In the genomic region with DNA sequence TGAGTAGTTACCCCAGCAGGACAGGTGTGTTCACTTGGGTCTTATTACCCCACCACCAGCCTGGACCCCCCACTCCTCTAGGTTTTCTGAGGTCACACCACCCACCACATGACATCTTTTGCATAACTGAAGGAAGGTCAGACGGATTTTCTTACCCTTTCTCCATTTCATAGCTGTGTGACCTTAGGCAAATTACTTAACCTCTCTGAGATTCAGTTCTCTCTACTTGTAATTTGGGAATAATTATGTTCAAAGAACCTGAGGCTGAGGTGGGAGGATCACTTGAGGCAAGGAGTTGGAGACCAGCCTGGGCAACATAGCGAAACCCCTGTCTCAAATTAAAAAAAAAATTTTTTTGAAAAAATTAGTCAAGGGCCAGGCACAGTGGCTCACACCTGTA, we compare ENCODE assay signal across 8 cellular contexts. TPM values are rescaled to one million over a fixed set of nuclear protein-coding genes. Genes with fewer than 3 reads are reported as not detected.
DNase-seq lines count a peak whose midpoint lies in the region; ATAC-seq, FAIRE-seq and TF ChIP-seq lines count a peak whose summit lies in the region.
"Not testable (repeated sequence)": the region's sequence is repeated elsewhere in the genome, so short reads cannot be mapped to it uniquely, and the experiment has no call there.

No MANE protein-coding gene starts in this region.

- CTCF ChIA-PET in CD4-positive, alpha-beta T cell (lab: Charles Lee) = not testable (repeated sequence)
- CTCF ChIA-PET in K562 (lab: Yijun Ruan, JAX; ENCODE audit: low intra/inter-chr PET ratio) = interaction anchor here (0.6 kb wide), 1 partner anchor 184 kb away, joined by 3 read pairs; no protein-coding TSS in a partner anchor

- not testable (repeated sequence) for TF ChIP-seq CTCF in CD4-positive, alpha-beta T cell (IDR thresholded peaks at IDR 0.05); K562 (IDR thresholded peaks at IDR 0.05 in 2 of 3, conservative IDR thresholded peaks at IDR 0.05 in 1 of 3; ENCODE audit: insufficient read depth in 2 of 3, low read depth in 1 of 3, low read length in 3 of 3); neural crest cell (conservative IDR thresholded peaks at IDR 0.05); uterus (IDR thresholded peaks at IDR 0.05)

- H3K9me1 ChIP-seq in K562 (ENCODE audit: control insufficient read depth, insufficient read depth, low read length) = not testable (repeated sequence)

- not testable (repeated sequence) for H3K27ac ChIP-seq in CD4-positive, alpha-beta T cell (ENCODE audit: low read depth, low read length); K562 (ENCODE audit: extremely low read depth, low read depth, low read length)
- H3K27ac ChIP-seq in HUES48 (ENCODE audit: low read depth, low read length) (peak overlapping the region; percentile 97), uterus (peak overlapping the region; percentile 84 to 87)

- H3K27me3 ChIP-seq in CD4-positive, alpha-beta T cell (ENCODE audit: control insufficient read depth, insufficient read depth, low read length); HUES48 (ENCODE audit: control insufficient read depth, insufficient read depth, low read length); K562 (ENCODE audit: control insufficient read depth in 2 of 2, insufficient read depth in 2 of 2, low read length in 2 of 2); uterus: not testable (repeated sequence)

- not testable (repeated sequence) for H2AFZ ChIP-seq in K562 (ENCODE audit: low read depth, low read length)

- TF ChIP-seq RAD21 in K562 (CRISPR knock-in tag; conservative IDR thresholded peaks at IDR 0.05 in 1 of 2, IDR thresholded peaks at IDR 0.05 in 1 of 2) = not testable (repeated sequence)

- TF ChIP-seq EP300 in K562 (IDR thresholded peaks at IDR 0.05; ENCODE audit: low read length) = not testable (repeated sequence)

- not testable (repeated sequence) for FAIRE-seq in K562 (lab: Jason Lieb, UNC)

- H4K20me1 ChIP-seq in K562 (replicated peaks; ENCODE audit: control insufficient read depth, insufficient read depth, low read length) = not testable (repeated sequence)

- not testable (repeated sequence) for H3K9ac ChIP-seq in HUES48 (ENCODE audit: low read depth, low read length); K562 (ENCODE audit: insufficient read depth in 1 of 2, low read depth in 2 of 2, low read length in 2 of 2)

- H3K4me1 ChIP-seq in HUES48 (ENCODE audit: control insufficient read depth, insufficient read depth, low read length); uterus: not testable (repeated sequence)
- peaks cover 0 to 18% of the 10 kb centered on the region in 2 experiments; a peak in 2 of 5 replicates for H3K4me1 ChIP-seq in K562 (replicated peaks in 1 of 2; ENCODE audit: control insufficient read depth in 2 of 2, insufficient read depth in 2 of 2, low read length in 2 of 2)

- not testable (repeated sequence) for BruUV-seq in K562 (replicated peaks; lab: Mats Ljungman, UMichigan)

- in situ Hi-C loops in K562 (cut with MboI) = not testable (repeated sequence)

- H3K79me2 ChIP-seq in K562 (ENCODE audit: control insufficient read depth, insufficient read depth, low read length) = not testable (repeated sequence)

- H3K4me1 Mint-ChIP-seq in CD4-positive, alpha-beta T cell (ENCODE audit: low read depth); T-helper 2 cell treated with Interferon-gamma antibody and Interleukin-4, amounts not matched to agents 5 μg/mL and 100 μg/mL, for 36 hours (ENCODE audit: low read depth); activated T-cell treated with anti-CD3 and anti-CD28 coated beads, Interleukin-2, amount 50 U/mL, for 72 hours (ENCODE audit: low read depth): not testable (repeated sequence)
- H3K4me1 Mint-ChIP-seq in immature natural killer cell (peaks cover 22 to 32% of the 10 kb centered on the region in 2 donors), neural crest cell (peaks cover 25% of the 10 kb centered on the region)

- H3K9me3 Mint-ChIP-seq in CD4-positive, alpha-beta T cell; T-helper 2 cell treated with Interferon-gamma antibody and Interleukin-4, amounts not matched to agents 5 μg/mL and 100 μg/mL, for 36 hours; activated T-cell treated with anti-CD3 and anti-CD28 coated beads, Interleukin-2, amount 50 U/mL, for 72 hours; immature natural killer cell; neural crest cell: not testable (repeated sequence)

- not testable (repeated sequence) for H3K4me2 ChIP-seq in K562 (ENCODE audit: insufficient read depth, low read length)

- POLR2A ChIA-PET in CD4-positive, alpha-beta T cell (lab: Charles Lee); K562 (lab: Yijun Ruan, JAX): not testable (repeated sequence)

- WGBS in K562 (ENCODE audit: insufficient coverage, low coverage, missing lambda C conversion rate) = 0% methylated on average over 1 of the region's 2 CpGs

- not testable (repeated sequence) for H3K36me3 ChIP-seq in HUES48 (ENCODE audit: control insufficient read depth, insufficient read depth, low read length); K562 (ENCODE audit: control insufficient read depth, insufficient read depth, low read length); uterus

- ATAC-seq in CD4-positive, alpha-beta T cell (ENCODE audit: poor library complexity); activated T-cell treated with anti-CD3 and anti-CD28 coated beads, Interleukin-2, amount 50 U/mL, for 72 hours (replicated peaks in 1 of 2); K562: not testable (repeated sequence)

- H3K4me3 Mint-ChIP-seq in CD4-positive, alpha-beta T cell = peak overlapping the region; percentile 78
- not testable (repeated sequence) for H3K4me3 Mint-ChIP-seq in T-helper 2 cell treated with Interferon-gamma antibody and Interleukin-4, amounts not matched to agents 5 μg/mL and 100 μg/mL, for 36 hours
- H3K4me3 Mint-ChIP-seq in activated T-cell treated with anti-CD3 and anti-CD28 coated beads, Interleukin-2, amount 50 U/mL, for 72 hours = peak overlapping the region; percentile 68 to 69
- H3K4me3 Mint-ChIP-seq in immature natural killer cell = peak overlapping the region; percentile 76 to 83 (median 82)
- H3K4me3 Mint-ChIP-seq in neural crest cell = peak overlapping the region; percentile 76

- DNase-seq in CD4-positive, alpha-beta T cell; T-helper 2 cell treated with Interferon-gamma antibody and Interleukin-4, amounts not matched to agents 5 μg/mL and 100 μg/mL, for 36 hours (ENCODE audit: low spot score); activated T-cell treated with anti-CD3 and anti-CD28 coated beads, Interleukin-2, amount 50 U/mL, for 72 hours; K562 (ENCODE audit: extremely low read depth in 1 of 4, low spot score in 3 of 4); immature natural killer cell; neural crest cell (ENCODE audit: low read depth, low spot score); uterus: not testable (repeated sequence)

- not testable (repeated sequence) for H3K36me3 Mint-ChIP-seq in CD4-positive, alpha-beta T cell (ENCODE audit: low read depth); T-helper 2 cell treated with Interferon-gamma antibody and Interleukin-4, amounts not matched to agents 5 μg/mL and 100 μg/mL, for 36 hours (ENCODE audit: low read depth); activated T-cell treated with anti-CD3 and anti-CD28 coated beads, Interleukin-2, amount 50 U/mL, for 72 hours (ENCODE audit: insufficient read depth in 2 of 2); immature natural killer cell; neural crest cell (ENCODE audit: low read depth)

- not testable (repeated sequence) for TF ChIP-seq POLR2A in K562 (conservative IDR thresholded peaks at IDR 0.05); uterus (IDR thresholded peaks at IDR 0.05)

- not testable (repeated sequence) for H3K9me3 ChIP-seq in CD4-positive, alpha-beta T cell (ENCODE audit: control insufficient read depth, low read length); HUES48 (ENCODE audit: control insufficient read depth, insufficient read depth, low read length); K562 (replicated peaks; ENCODE audit: control insufficient read depth, insufficient read depth, low read depth, low read length); uterus

- H3K4me3 ChIP-seq in HUES48 (ENCODE audit: low read depth, low read length) = peak overlapping the region; percentile 56
- H3K4me3 ChIP-seq in K562, uterus: not testable (repeated sequence)

- H3K27ac Mint-ChIP-seq in CD4-positive, alpha-beta T cell = peak overlapping the region; percentile 71
- H3K27ac Mint-ChIP-seq in T-helper 2 cell treated with Interferon-gamma antibody and Interleukin-4, amounts not matched to agents 5 μg/mL and 100 μg/mL, for 36 hours = peak overlapping the region; percentile 7
- not testable (repeated sequence) for H3K27ac Mint-ChIP-seq in activated T-cell treated with anti-CD3 and anti-CD28 coated beads, Interleukin-2, amount 50 U/mL, for 72 hours; neural crest cell (ENCODE audit: unreplicated experiment)
- peak overlapping the region in 5 of 6 donors; percentile 61 to 90 (median 75) for H3K27ac Mint-ChIP-seq in immature natural killer cell

- intact Hi-C loops in CD4-positive, alpha-beta T cell (cut with DNase I, micrococcal nuclease); K562 (cut with micrococcal nuclease); uterus (cut with DNase I; ENCODE audit: low total_unique reads): not testable (repeated sequence)

- not testable (repeated sequence) for H3K27me3 Mint-ChIP-seq in CD4-positive, alpha-beta T cell; activated T-cell treated with anti-CD3 and anti-CD28 coated beads, Interleukin-2, amount 50 U/mL, for 72 hours (ENCODE audit: low read depth); immature natural killer cell (ENCODE audit: low read depth in 3 of 3); neural crest cell (ENCODE audit: low read depth)
- H3K27me3 Mint-ChIP-seq in T-helper 2 cell treated with Interferon-gamma antibody and Interleukin-4, amounts not matched to agents 5 μg/mL and 100 μg/mL, for 36 hours (ENCODE audit: low read depth) = peaks cover 13% of the 10 kb centered on the region

RNA-seq across cellular contexts. Expression of a gene that starts 43.9 kb away (rescaled TPM):
- 10 to 100 TPM; 22.2 to 23.9 TPM for total RNA-seq in CD4-positive, alpha-beta T cell
- total RNA-seq in activated T-cell treated with anti-CD3 and anti-CD28 coated beads, Interleukin-2, amount 50 U/mL, for 72 hours = 10 to 100 TPM; 15.0 to 21.2 TPM
- total RNA-seq in K562 (2011; cell fraction: chromatin; rRNA removed; ENCODE audit: low replicate concordance) = 52.8 and 150 TPM in 2 replicates
- total RNA-seq in K562 (2011; cell fraction: nucleolus; rRNA removed) = 73.8 and 77.4 TPM in 2 replicates
- 64.1 and 80.0 TPM in 2 replicates for total RNA-seq in K562 (2011; cell fraction: nucleoplasm; rRNA removed)
- total RNA-seq in K562 (2014; rRNA removed) = 10.9 TPM in 2 replicates
- total RNA-seq in K562 (2014; rRNA removed; fragmentation: Illumina TruSeq; extraction: Trizol) = 2.8 and 3.3 TPM in 2 replicates
- total RNA-seq in K562 (2015; rRNA removed; fragmentation: Illumina TruSeq; extraction: Trizol) = 6.7 and 7.6 TPM in 2 replicates
- total RNA-seq in K562 (2021) = 33.2 and 37.0 TPM in 2 replicates
- polyA plus RNA-seq in K562 (2011; rRNA removed) = 8.6 and 14.7 TPM in 2 replicates
- 10.0 and 19.9 TPM in 2 replicates for polyA plus RNA-seq in K562 (2011; cell fraction: cytosol; rRNA removed)
- polyA plus RNA-seq in K562 (2011; cell fraction: nucleus; rRNA removed) = 50.7 and 75.0 TPM in 2 replicates
- 12.4 and 16.3 TPM in 2 replicates for polyA plus RNA-seq in K562 (2012)
- 10.8 and 16.6 TPM in 2 replicates for polyA plus RNA-seq in K562 (2014; fragmentation: Illumina TruSeq; extraction: Trizol)
- under 1 TPM; 0.14 to 0.27 TPM for polyA plus RNA-seq in K562 (2014; fragmentation: Nextera tagmentation; extraction: Ambion mirVana)
- 12.6 and 20.3 TPM in 2 replicates for polyA plus RNA-seq in K562 (2014; rRNA removed)
- polyA minus RNA-seq in K562 (2011; rRNA and poly(A)+ RNA removed) = 9.3 and 13.3 TPM in 2 replicates
- 31.3 and 46.7 TPM in 2 replicates for polyA minus RNA-seq in K562 (2011; cell fraction: cytosol; rRNA and poly(A)+ RNA removed)
- 17.5 and 24.1 TPM in 2 replicates for polyA minus RNA-seq in K562 (2011; cell fraction: nucleus; rRNA and poly(A)+ RNA removed)
- polyA plus RNA-seq in immature natural killer cell = 1 to 10 TPM in 1 of 3 donors, under 1 TPM in 2; 0.52 to 2.1 (median 0.53) TPM
- total RNA-seq in neural crest cell = 34.6 and 38.5 TPM in 2 replicates
- total RNA-seq in uterus = 10 to 100 TPM in 2 of 4 donors, 1 to 10 TPM in 2; 2.4 to 64.0 (median 20.7) TPM
